In the genomic region with DNA sequence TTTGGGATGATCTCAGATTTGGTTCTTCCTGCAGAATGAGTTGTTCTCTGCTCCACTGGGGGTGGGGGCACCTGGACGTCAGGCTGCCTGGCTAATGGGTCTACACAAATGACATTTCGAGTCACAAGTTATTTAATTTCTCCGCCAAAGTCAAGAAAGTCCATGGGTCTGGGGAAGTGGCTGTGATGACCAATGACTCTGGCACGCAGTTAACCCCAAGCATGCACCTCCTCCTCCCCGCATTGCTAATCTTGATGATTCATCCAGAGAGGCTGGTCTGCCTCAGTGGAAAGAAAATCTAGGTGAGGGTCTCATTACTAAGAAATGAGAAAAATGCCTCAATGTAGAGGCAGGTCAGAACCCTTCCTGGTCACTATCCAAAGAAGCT, we compare ENCODE assay signal across 9 cellular contexts.
DNase-seq lines count a peak whose midpoint lies in the region; ATAC-seq and TF ChIP-seq lines count a peak whose summit lies in the region.
"Had no signal": no experiment of that assay in that cellular context is flagged by ENCODE, and none has a peak within 500 bp of the region (broad histone marks: within the 10 kb centered on the region; RNA-seq: fewer than 3 reads in every experiment).

No MANE protein-coding gene starts in this region.

- no peaks in the 10 kb centered on the region for H3K27me3 Mint-ChIP-seq in activated T-cell treated with anti-CD3 and anti-CD28 coated beads, Interleukin-2, amount 50 U/mL, for 72 hours (ENCODE audit: low read depth)
- no peaks in the 10 kb centered on the region for H3K27me3 Mint-ChIP-seq in activated naive CD4-positive, alpha-beta T cell treated with anti-CD3 and anti-CD28 coated beads, Interleukin-2, amount 10 ng/mL, durations not matched to agents 7 days and 5 days

- no peak overlapping the region; the same call in 1 of the 2 replicates for H3K27ac ChIP-seq in HEK293 (ENCODE audit: extremely low read depth, low read depth, low read length)

- peak; percentile 82 to 84 for ATAC-seq in activated T-cell treated with anti-CD3 and anti-CD28 coated beads, Interleukin-2, amount 50 U/mL, for 72 hours (replicated peaks in 1 of 2)
- no peak for ATAC-seq in left lobe of liver

- TF ChIP-seq CTCF in AG04449 (IDR thresholded peaks at IDR 0.05; ENCODE audit: insufficient read depth, low read length, missing control alignments) (no peak), HEK293 (tag by site-specific recombination; IDR thresholded peaks at IDR 0.05) (no peak), kidney epithelial cell (IDR thresholded peaks at IDR 0.05; ENCODE audit: insufficient read depth, low read length, poor library complexity, severe bottlenecking) (no peak)

- CTCF ChIA-PET in AG04449 (lab: Yijun Ruan, JAX) = interaction anchor here (0.9 to 5.1 kb wide), 5 partner anchors 9 to 232 kb away, joined by 3 to 27 read pairs (median 4); no protein-coding TSS in a partner anchor
- CTCF ChIA-PET in HEK293 (lab: Yijun Ruan, JAX) = interaction anchor here (0.6 to 1.6 kb wide), 3 partner anchors 9 to 384 kb away, joined by 3 to 4 read pairs (median 4); no protein-coding TSS in a partner anchor
- CTCF ChIA-PET in activated naive CD4-positive, alpha-beta T cell treated with anti-CD3 and anti-CD28 coated beads, Interleukin-2, amount 10 ng/mL, durations not matched to agents 7 days and 5 days (lab: Charles Lee) = interaction anchor here (0.7 kb wide), 1 partner anchor 231 kb away, joined by 4 read pairs; no protein-coding TSS in a partner anchor

- H3K27me3 ChIP-seq in kidney epithelial cell (ENCODE audit: control insufficient read depth, insufficient read depth, low read length) = no peaks in the 10 kb centered on the region
- H3K27me3 ChIP-seq: uterus had no signal

- POLR2A ChIA-PET in AG04449 (lab: Yijun Ruan, JAX) = interaction anchor here (0.9 kb wide), 2 partner anchors 15 to 22 kb away, joined by 3 to 4 read pairs; no protein-coding TSS in a partner anchor
- POLR2A ChIA-PET in HEK293 (lab: Yijun Ruan, JAX) = interaction anchor here (1.0 to 1.3 kb wide), 2 partner anchors 140 to 248 kb away, joined by 3 read pairs; partner anchors contain the start of gene UBR2

- peaks cover 13% of the 10 kb centered on the region for H3K4me1 ChIP-seq in HEK293 (ENCODE audit: control insufficient read depth, insufficient read depth, low read length)

- H3K36me3 Mint-ChIP-seq in activated T-cell treated with anti-CD3 and anti-CD28 coated beads, Interleukin-2, amount 50 U/mL, for 72 hours (ENCODE audit: insufficient read depth in 2 of 2) = peaks cover 5 to 9% of the 10 kb centered on the region in 2 donors
- H3K36me3 Mint-ChIP-seq in activated naive CD4-positive, alpha-beta T cell treated with anti-CD3 and anti-CD28 coated beads, Interleukin-2, amount 10 ng/mL, durations not matched to agents 7 days and 5 days = no peaks in the 10 kb centered on the region

- H3K36me3 ChIP-seq in HEK293 (ENCODE audit: control insufficient read depth in 2 of 2, insufficient read depth in 1 of 2, low read length in 2 of 2) (no peaks in the 10 kb centered on the region), kidney epithelial cell (ENCODE audit: control insufficient read depth, insufficient read depth, low read length) (no peaks in the 10 kb centered on the region)
- H3K36me3 ChIP-seq: uterus had no signal

- H3K9me3 ChIP-seq in HEK293 (ENCODE audit: control insufficient read depth, insufficient read depth, low read depth, low read length) = no peaks in the 10 kb centered on the region
- H3K9me3 ChIP-seq: uterus had no signal

- peaks cover 71% of the 10 kb centered on the region for H3K4me1 Mint-ChIP-seq in activated T-cell treated with anti-CD3 and anti-CD28 coated beads, Interleukin-2, amount 50 U/mL, for 72 hours (ENCODE audit: low read depth)
- peaks cover 9% of the 10 kb centered on the region for H3K4me1 Mint-ChIP-seq in activated naive CD4-positive, alpha-beta T cell treated with anti-CD3 and anti-CD28 coated beads, Interleukin-2, amount 10 ng/mL, durations not matched to agents 7 days and 5 days

- peak overlapping the region; percentile 78 for H3K27ac Mint-ChIP-seq in activated T-cell treated with anti-CD3 and anti-CD28 coated beads, Interleukin-2, amount 50 U/mL, for 72 hours
- no peak overlapping the region for H3K27ac Mint-ChIP-seq in activated naive CD4-positive, alpha-beta T cell treated with anti-CD3 and anti-CD28 coated beads, Interleukin-2, amount 10 ng/mL, durations not matched to agents 7 days and 5 days

- H3K9me3 Mint-ChIP-seq in activated T-cell treated with anti-CD3 and anti-CD28 coated beads, Interleukin-2, amount 50 U/mL, for 72 hours = no peaks in the 10 kb centered on the region
- H3K9me3 Mint-ChIP-seq in activated naive CD4-positive, alpha-beta T cell treated with anti-CD3 and anti-CD28 coated beads, Interleukin-2, amount 10 ng/mL, durations not matched to agents 7 days and 5 days = no peaks in the 10 kb centered on the region

- DNase-seq in AG04449 (ENCODE audit: low read depth, low spot score) (peak; percentile 89), kidney epithelial cell (ENCODE audit: low read depth) (peak; percentile 90), NCI-H187 treated with DMSO at 0.1 percent for 48 hours (lab: John Stamatoyannopoulos, UW) (no peak), NCI-H345 treated with DMSO at 0.1 percent for 48 hours (lab: John Stamatoyannopoulos, UW; ENCODE audit: unreplicated experiment) (no peak), left lobe of liver (ENCODE audit: low spot score) (no peak)
- peak; percentile 58 to 68 for DNase-seq in activated T-cell treated with anti-CD3 and anti-CD28 coated beads, Interleukin-2, amount 50 U/mL, for 72 hours
- no peak for DNase-seq in activated naive CD4-positive, alpha-beta T cell treated with anti-CD3 and anti-CD28 coated beads, Interleukin-2, amount 10 ng/mL, durations not matched to agents 7 days and 5 days

- H3K4me3 ChIP-seq in AG04449 (ENCODE audit: low read depth, low read length) (no peak overlapping the region), HEK293 (ENCODE audit: low read depth, low read length) (no peak overlapping the region), kidney epithelial cell (ENCODE audit: low read depth, low read length) (no peak overlapping the region)
- H3K4me3 ChIP-seq: uterus had no signal

- peak overlapping the region; percentile 46 to 48 for H3K4me3 Mint-ChIP-seq in activated T-cell treated with anti-CD3 and anti-CD28 coated beads, Interleukin-2, amount 50 U/mL, for 72 hours
- H3K4me3 Mint-ChIP-seq in activated naive CD4-positive, alpha-beta T cell treated with anti-CD3 and anti-CD28 coated beads, Interleukin-2, amount 10 ng/mL, durations not matched to agents 7 days and 5 days = no peak overlapping the region

TF ChIP-seq in HEK293, 187 proteins besides CTCF, POLR2A, EP300 and RAD21:
- TF ChIP-seq ZNF629 (tag by site-specific recombination; IDR thresholded peaks at IDR 0.05) (peak; percentile 60; the same call in 1 of the 2 replicates), ZNF660 (tag by site-specific recombination; IDR thresholded peaks at IDR 0.05) (0 out of 2 replicates have a peak, but pooled peaks have one; percentile 26), ZNF24 (tag by site-specific recombination; IDR thresholded peaks at IDR 0.05) (no peak), GLIS1 (tag by site-specific recombination; IDR thresholded peaks at IDR 0.05) (peak; percentile 25), PRDM1 (tag by site-specific recombination; IDR thresholded peaks at IDR 0.05) (peak; percentile 44; the same call in 1 of the 2 replicates), FEZF1 (tag by site-specific recombination; IDR thresholded peaks at IDR 0.05) (no peak), ZNF510 (tag by site-specific recombination; IDR thresholded peaks at IDR 0.05; ENCODE audit: insufficient replicate concordance) (no peak), KLF8 (tag by site-specific recombination; IDR thresholded peaks at IDR 0.05) (peak; percentile 55; the same call in 1 of the 2 replicates)
- TF ChIP-seq, protein P1, sequence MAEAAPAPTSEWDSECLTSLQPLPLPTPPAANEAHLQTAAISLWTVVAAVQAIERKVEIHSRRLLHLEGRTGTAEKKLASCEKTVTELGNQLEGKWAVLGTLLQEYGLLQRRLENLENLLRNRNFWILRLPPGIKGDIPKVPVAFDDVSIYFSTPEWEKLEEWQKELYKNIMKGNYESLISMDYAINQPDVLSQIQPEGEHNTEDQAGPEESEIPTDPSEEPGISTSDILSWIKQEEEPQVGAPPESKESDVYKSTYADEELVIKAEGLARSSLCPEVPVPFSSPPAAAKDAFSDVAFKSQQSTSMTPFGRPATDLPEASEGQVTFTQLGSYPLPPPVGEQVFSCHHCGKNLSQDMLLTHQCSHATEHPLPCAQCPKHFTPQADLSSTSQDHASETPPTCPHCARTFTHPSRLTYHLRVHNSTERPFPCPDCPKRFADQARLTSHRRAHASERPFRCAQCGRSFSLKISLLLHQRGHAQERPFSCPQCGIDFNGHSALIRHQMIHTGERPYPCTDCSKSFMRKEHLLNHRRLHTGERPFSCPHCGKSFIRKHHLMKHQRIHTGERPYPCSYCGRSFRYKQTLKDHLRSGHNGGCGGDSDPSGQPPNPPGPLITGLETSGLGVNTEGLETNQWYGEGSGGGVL (tag by site-specific recombination; IDR thresholded peaks at IDR 0.05) = 0 out of 2 replicates have a peak, but pooled peaks have one; percentile 15

Comparison
In these comparisons a context has a peak if more than half of its experiments do, and no peak if none do; other contexts are left out.
1. DNase-seq: peak in AG04449 (single experiment), activated T-cell treated with anti-CD3 and anti-CD28 coated beads, Interleukin-2, amount 50 U/mL, for 72 hours (2 of 2) and kidney epithelial cell (single experiment); none in NCI-H187 treated with DMSO at 0.1 percent for 48 hours (single experiment), activated naive CD4-positive, alpha-beta T cell treated with anti-CD3 and anti-CD28 coated beads, Interleukin-2, amount 10 ng/mL, durations not matched to agents 7 days and 5 days (single experiment), NCI-H345 treated with DMSO at 0.1 percent for 48 hours (single experiment) and left lobe of liver (single experiment).